1 cellular context compared by ENCODE assay signal in the genomic region with DNA sequence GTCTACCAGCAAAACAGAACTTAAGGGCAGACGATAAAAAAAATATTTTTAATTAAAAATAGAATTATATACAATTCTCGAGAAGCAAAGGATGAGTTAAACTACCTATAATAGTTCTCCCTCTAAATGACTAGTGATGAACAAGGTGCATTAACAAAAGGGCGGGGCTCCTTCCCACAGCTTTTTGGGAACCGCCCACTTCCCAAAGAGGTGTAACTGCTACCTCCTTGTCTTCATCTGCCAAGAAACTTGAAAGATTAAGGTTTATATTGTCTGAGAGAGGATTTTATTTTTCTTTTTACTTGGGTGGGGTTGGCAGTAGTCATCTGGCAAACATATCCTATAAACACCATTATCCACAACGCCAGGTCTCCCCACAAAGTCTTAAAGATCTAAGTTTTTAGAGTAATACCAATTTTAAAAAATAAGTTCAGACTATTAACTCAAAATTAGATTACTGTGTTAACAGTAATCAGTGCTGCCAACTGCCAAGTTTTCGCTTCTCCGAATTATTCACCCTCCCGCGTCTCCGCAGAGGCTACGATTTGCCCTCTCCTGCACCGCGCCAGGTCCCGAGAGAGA.
TF ChIP-seq lines count a peak whose summit lies in the region.

No MANE protein-coding gene starts in this region.

TF ChIP-seq in HEK293, 187 proteins besides CTCF, POLR2A, EP300 and RAD21 (continued from another document):
- TF ChIP-seq, protein P1, sequence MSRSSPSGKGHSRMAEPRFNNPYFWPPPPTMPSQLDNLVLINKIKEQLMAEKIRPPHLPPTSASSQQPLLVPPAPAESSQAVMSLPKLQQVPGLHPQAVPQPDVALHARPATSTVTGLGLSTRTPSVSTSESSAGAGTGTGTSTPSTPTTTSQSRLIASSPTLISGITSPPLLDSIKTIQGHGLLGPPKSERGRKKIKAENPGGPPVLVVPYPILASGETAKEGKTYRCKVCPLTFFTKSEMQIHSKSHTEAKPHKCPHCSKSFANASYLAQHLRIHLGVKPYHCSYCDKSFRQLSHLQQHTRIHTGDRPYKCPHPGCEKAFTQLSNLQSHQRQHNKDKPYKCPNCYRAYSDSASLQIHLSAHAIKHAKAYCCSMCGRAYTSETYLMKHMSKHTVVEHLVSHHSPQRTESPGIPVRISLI (tag by site-specific recombination; IDR thresholded peaks at IDR 0.05), result no peak
- TF ChIP-seq ZNF585B (tag by site-specific recombination; IDR thresholded peaks at IDR 0.05), result no peak
- no peak for TF ChIP-seq AEBP2 (tag by site-specific recombination; IDR thresholded peaks at IDR 0.05; ENCODE audit: borderline replicate concordance)
